17 cellular contexts compared by ENCODE assay signal in genomic region chr3:72245183-72245811, GRCh38.
DNase-seq lines count a peak whose midpoint lies in the region; ATAC-seq, FAIRE-seq and TF ChIP-seq lines count a peak whose summit lies in the region.
"Had no signal": no experiment of that assay in that cellular context is flagged by ENCODE, and none has a peak within 500 bp of the region (broad histone marks: within the 10 kb centered on the region; RNA-seq: fewer than 3 reads in every experiment).

No MANE protein-coding gene starts in this region.

- in situ Hi-C loops in transverse colon (cut with MboI; ENCODE audit: low pct_ligation_motif_present in 1 of 4, low pct_unique_long_range_greater_than_20kb in 1 of 4, low sequenced_read_pairs in 3 of 4), result no loop called here

- H3K9ac ChIP-seq in endothelial cell of umbilical vein (replicated peaks; ENCODE audit: extremely low read depth, insufficient read depth, low read length), result no peak overlapping the region
- H3K9ac ChIP-seq: KMS-11 had no signal

- ATAC-seq in aorta (ENCODE audit: low FRiP score), result peak; percentile 75
- ATAC-seq in GM18517 (IDR thresholded peaks at IDR 0.05; ENCODE audit: unreplicated experiment), result no peak
- ATAC-seq: effector memory CD8-positive, alpha-beta T cell had no signal

- H3K9me1 ChIP-seq in endothelial cell of umbilical vein (replicated peaks; ENCODE audit: control insufficient read depth, extremely low read depth, insufficient read depth, low read length), result no peaks in the 10 kb centered on the region

- peaks cover 2 to 11% of the 10 kb centered on the region in 2 experiments for H3K27me3 ChIP-seq in endothelial cell of umbilical vein (ENCODE audit: control insufficient read depth in 2 of 2, insufficient read depth in 2 of 2, low read length in 2 of 2)
- H3K27me3 ChIP-seq in aorta (ENCODE audit: control insufficient read depth in 1 of 2, insufficient read depth in 2 of 2, low read length in 1 of 2), result no peaks in the 10 kb centered on the region
- no peaks in the 10 kb centered on the region for H3K27me3 ChIP-seq in transverse colon
- H3K27me3 ChIP-seq: testis had no signal

- H3K4me3 ChIP-seq in endothelial cell of umbilical vein (replicated peaks in 1 of 3; ENCODE audit: insufficient read depth in 1 of 3, low read depth in 1 of 3, low read length in 3 of 3) (no peak overlapping the region), aorta (ENCODE audit: low read length in 2 of 2) (no peak overlapping the region), transverse colon (no peak overlapping the region)
- H3K4me3 ChIP-seq: testis had no signal

- H3K4me2 ChIP-seq in endothelial cell of umbilical vein (ENCODE audit: insufficient read depth, low read length), result no peak overlapping the region
- H3K4me2 ChIP-seq: KMS-11 had no signal

- no TSS peak for BruUV-seq in endothelial cell of umbilical vein (replicated peaks; lab: Mats Ljungman, UMichigan)

- H3K4me3 Mint-ChIP-seq in activated CD4-positive, alpha-beta T cell treated with anti-CD3 and anti-CD28 coated beads, Interleukin-2, amount 10 ng/mL, durations not matched to agents 24 days and 14 days, result no peak overlapping the region
- H3K4me3 Mint-ChIP-seq: effector memory CD8-positive, alpha-beta T cell had no signal

- peaks cover 8% of the 10 kb centered on the region for H3K9me3 Mint-ChIP-seq in activated CD4-positive, alpha-beta T cell treated with anti-CD3 and anti-CD28 coated beads, Interleukin-2, amount 10 ng/mL, durations not matched to agents 24 days and 14 days
- H3K9me3 Mint-ChIP-seq: effector memory CD8-positive, alpha-beta T cell had no signal

- H3K4me1 ChIP-seq in endothelial cell of umbilical vein (ENCODE audit: control insufficient read depth, extremely low read depth, insufficient read depth, low read length), result peaks cover 2% of the 10 kb centered on the region
- H3K4me1 ChIP-seq in aorta (ENCODE audit: control insufficient read depth in 1 of 2, insufficient read depth in 2 of 2, low read length in 2 of 2), result peaks cover 0 to 15% of the 10 kb centered on the region in 2 donors
- H3K4me1 ChIP-seq in transverse colon, result peaks cover 0 to 22% (median 7%) of the 10 kb centered on the region in 4 donors

- H3K9me3 ChIP-seq in endothelial cell of umbilical vein (replicated peaks; ENCODE audit: control insufficient read depth, insufficient read depth, low read length) (no peaks in the 10 kb centered on the region), aorta (ENCODE audit: control insufficient read depth, low read length) (no peaks in the 10 kb centered on the region), transverse colon (no peaks in the 10 kb centered on the region)
- H3K9me3 ChIP-seq: testis had no signal

- DNase-seq in NCI-H82 (lab: John Stamatoyannopoulos, UW) (peak; percentile 33), NCI-H82 treated with DMSO at 0.1 percent for 48 hours (lab: John Stamatoyannopoulos, UW; ENCODE audit: unreplicated experiment) (no peak), endothelial cell of umbilical vein (ENCODE audit: low read depth, low spot score) (peak; percentile 24), midbrain (lab: John Stamatoyannopoulos, UW) (peak; percentile 16), aorta (peak; percentile 84 to 86), transverse colon (no peak)
- no peak for DNase-seq in activated CD4-positive, alpha-beta T cell treated with anti-CD3 and anti-CD28 coated beads, Interleukin-2, amount 10 ng/mL, durations not matched to agents 24 days and 14 days
- DNase-seq: activated CD4-positive, alpha-beta T cell treated with anti-CD3 and anti-CD28 coated beads, Interleukin-2, amount 50 U/mL, for 48 hours; activated naive CD4-positive, alpha-beta T cell; DMS79 treated with DMSO at 0.1 percent for 48 hours; effector memory CD8-positive, alpha-beta T cell; NCI-H345; stimulated activated CD4-positive, alpha-beta T cell treated with anti-CD3 and anti-CD28 coated beads, Interleukin-2, amount 100 ng/mL, for 48 hours; SW 1271; testis had no signal

- TF ChIP-seq EP300 in transverse colon (IDR thresholded peaks at IDR 0.05; ENCODE audit: low read depth), result no peak

- H3K36me3 Mint-ChIP-seq in activated CD4-positive, alpha-beta T cell treated with anti-CD3 and anti-CD28 coated beads, Interleukin-2, amount 10 ng/mL, durations not matched to agents 24 days and 14 days (ENCODE audit: low read depth), result no peaks in the 10 kb centered on the region

- no peak overlapping the region for H3K27ac Mint-ChIP-seq in activated CD4-positive, alpha-beta T cell treated with anti-CD3 and anti-CD28 coated beads, Interleukin-2, amount 10 ng/mL, durations not matched to agents 24 days and 14 days
- H3K27ac Mint-ChIP-seq: effector memory CD8-positive, alpha-beta T cell had no signal

- WGBS in aorta, 2 donors, result 4 to 6% methylated on average over 9 of the region's 9 CpGs
- WGBS in transverse colon (ENCODE audit: low coverage in 1 of 2), 2 donors, result 55 to 67% methylated on average over 1 to 8 of the region's 9 CpGs

- H3K27ac ChIP-seq in endothelial cell of umbilical vein (ENCODE audit: insufficient read depth, low read depth, low read length), result no peak overlapping the region
- H3K27ac ChIP-seq in aorta (ENCODE audit: low read depth in 1 of 2, low read length in 2 of 2), result peak overlapping the region in 1 of 2 donors; percentile 73
- peak overlapping the region in 2 of 4 donors; percentile 3 to 45 for H3K27ac ChIP-seq in transverse colon
- H3K27ac ChIP-seq: KMS-11, testis had no signal

- no peaks in the 10 kb centered on the region for H3K4me1 Mint-ChIP-seq in activated CD4-positive, alpha-beta T cell treated with anti-CD3 and anti-CD28 coated beads, Interleukin-2, amount 10 ng/mL, durations not matched to agents 24 days and 14 days

- H3K79me2 ChIP-seq in endothelial cell of umbilical vein (ENCODE audit: control insufficient read depth, insufficient read depth, low read length), result no peaks in the 10 kb centered on the region

- no peak for TF ChIP-seq POLR2A in endothelial cell of umbilical vein (IDR thresholded peaks at IDR 0.05; ENCODE audit: low read depth, low read length)
- TF ChIP-seq POLR2A in transverse colon (IDR thresholded peaks at IDR 0.05), result no peak

- H2AFZ ChIP-seq in endothelial cell of umbilical vein (ENCODE audit: low read depth, low read length), result no peak overlapping the region

- peaks cover 6% of the 10 kb centered on the region for H3K27me3 Mint-ChIP-seq in activated CD4-positive, alpha-beta T cell treated with anti-CD3 and anti-CD28 coated beads, Interleukin-2, amount 10 ng/mL, durations not matched to agents 24 days and 14 days

- CTCF ChIA-PET in endothelial cell of umbilical vein (lab: Charles Lee), result no interaction called here

- H3K36me3 ChIP-seq in endothelial cell of umbilical vein (ENCODE audit: control insufficient read depth in 2 of 2, extremely low read depth in 1 of 2, insufficient read depth in 2 of 2, low read length in 2 of 2), result no peaks in the 10 kb centered on the region
- H3K36me3 ChIP-seq in aorta (ENCODE audit: control insufficient read depth in 1 of 2, insufficient read depth in 2 of 2, low read length in 1 of 2), result no peaks in the 10 kb centered on the region
- no peaks in the 10 kb centered on the region for H3K36me3 ChIP-seq in transverse colon

- intact Hi-C loops in endothelial cell of umbilical vein (cut with micrococcal nuclease) (no loop called here), aorta (cut with DNase I) (loop anchor here in 1 of 2 donors (10.0 kb wide), 1 partner anchor 70 kb away; no protein-coding TSS in a partner anchor), transverse colon (cut with DNase I; ENCODE audit: low total_unique reads) (no loop called here)
- intact Hi-C loops in activated CD4-positive, alpha-beta T cell treated with anti-CD3 and anti-CD28 coated beads, Interleukin-2, amount 10 ng/mL, durations not matched to agents 24 days and 14 days (cut with micrococcal nuclease), result no loop called here

- dilution Hi-C loops in endothelial cell of umbilical vein (cut with MboI; ENCODE audit: extremely low pct_ligation_motif_present, low sequenced_read_pairs), result no loop called here

- no peaks in the 10 kb centered on the region for H4K20me1 ChIP-seq in endothelial cell of umbilical vein (replicated peaks; ENCODE audit: control insufficient read depth, extremely low read depth, insufficient read depth, low read length)

- no peak for TF ChIP-seq CTCF in endothelial cell of umbilical vein (IDR thresholded peaks at IDR 0.05; ENCODE audit: extremely low read depth in 1 of 2, insufficient read depth in 1 of 2, low read depth in 1 of 2, low read length in 2 of 2)
- no peak for TF ChIP-seq CTCF in transverse colon (IDR thresholded peaks at IDR 0.05)

- no peak for FAIRE-seq in endothelial cell of umbilical vein (lab: Jason Lieb, UNC)

- POLR2A ChIA-PET in endothelial cell of umbilical vein (lab: Charles Lee), result no interaction called here

TF ChIP-seq in endothelial cell of umbilical vein, 7 proteins besides CTCF, POLR2A, EP300 and RAD21:
- TF ChIP-seq MAX (IDR thresholded peaks at IDR 0.05; ENCODE audit: insufficient read depth, insufficient read length) (peak; percentile 45), EZH2 (IDR thresholded peaks at IDR 0.05; ENCODE audit: borderline replicate concordance, low read depth, low read length, severe bottlenecking) (no peak), POLR2AphosphoS5 (IDR thresholded peaks at IDR 0.05; ENCODE audit: insufficient read depth, low read depth, low read length) (peak; percentile 16)

Comparison
In these comparisons a context has a peak if more than half of its experiments do, and no peak if none do; other contexts are left out.
1. DNase-seq: peak in NCI-H82 (single experiment), endothelial cell of umbilical vein (single experiment), midbrain (single experiment) and aorta (2 of 2); none in NCI-H82 treated with DMSO at 0.1 percent for 48 hours (single experiment), transverse colon (single experiment) and activated CD4-positive, alpha-beta T cell treated with anti-CD3 and anti-CD28 coated beads, Interleukin-2, amount 10 ng/mL, durations not matched to agents 24 days and 14 days (single experiment).